Comparison of ENCODE assay signal across 31 cellular contexts in genomic region chr1:43857163-43857562, GRCh38.
"Had no signal": no experiment of that assay in that cellular context is flagged by ENCODE, and none has a peak within 500 bp of the region (broad histone marks: within the 10 kb centered on the region; RNA-seq: fewer than 3 reads in every experiment).

No MANE protein-coding gene starts in this region.

- H3K4me3 Mint-ChIP-seq: activated CD4-positive, alpha-beta memory T cell treated with anti-CD3 and anti-CD28 coated beads for 36 hours; activated CD4-positive, alpha-beta T cell treated with anti-CD3 and anti-CD28 coated beads for 36 hours; activated CD4-positive, alpha-beta T cell treated with anti-CD3 and anti-CD28 coated beads, Interleukin-2, amount 10 ng/mL, durations not matched to agents 24 days and 14 days; activated CD8-positive, alpha-beta memory T cell treated with anti-CD3 and anti-CD28 coated beads, Interleukin-2, amount 10 ng/mL, durations not matched to agents 7 days and 5 days; activated CD8-positive, alpha-beta T cell treated with anti-CD3 and anti-CD28 coated beads, Interleukin-2, amount 10 ng/mL, durations not matched to agents 7 days and 5 days; activated naive CD4-positive, alpha-beta T cell treated with anti-CD3 and anti-CD28 coated beads for 36 hours; activated naive CD4-positive, alpha-beta T cell treated with anti-CD3 and anti-CD28 coated beads, Interleukin-2, amount 50 U/mL, for 24 hours; activated naive CD8-positive, alpha-beta T cell treated with anti-CD3 and anti-CD28 coated beads for 36 hours; activated naive CD8-positive, alpha-beta T cell treated with anti-CD3 and anti-CD28 coated beads, Interleukin-2, amount 50 U/mL, for 24 hours; activated T-helper 1 cell treated with anti-CD3 and anti-CD28 coated beads, Interleukin-12 subunit alpha, Interleukin-12 subunit beta, Interleukin-2, Interleukin-4 antibody, amounts not matched to agents 30 ng/mL and 10 ng/mL and 1 ng/mL, durations not matched to agents 14 hours and 24 hours and 36 hours had no signal

- H3K27ac ChIP-seq: adrenal gland, body of pancreas, colonic mucosa had no signal

- H3K27me3 Mint-ChIP-seq: activated CD4-positive, alpha-beta memory T cell treated with anti-CD3 and anti-CD28 coated beads for 36 hours; activated CD4-positive, alpha-beta T cell treated with anti-CD3 and anti-CD28 coated beads for 36 hours; activated CD4-positive, alpha-beta T cell treated with anti-CD3 and anti-CD28 coated beads, Interleukin-2, amount 10 ng/mL, durations not matched to agents 24 days and 14 days; activated CD8-positive, alpha-beta memory T cell treated with anti-CD3 and anti-CD28 coated beads, Interleukin-2, amount 10 ng/mL, durations not matched to agents 7 days and 5 days; activated naive CD4-positive, alpha-beta T cell treated with anti-CD3 and anti-CD28 coated beads, Interleukin-2, amount 50 U/mL, for 24 hours; activated naive CD8-positive, alpha-beta T cell treated with anti-CD3 and anti-CD28 coated beads for 36 hours; activated naive CD8-positive, alpha-beta T cell treated with anti-CD3 and anti-CD28 coated beads, Interleukin-2, amount 50 U/mL, for 24 hours had no signal

- H3K4me3 ChIP-seq: adrenal gland, body of pancreas, colonic mucosa, gastrocnemius medialis had no signal

- DNase-seq: activated CD4-positive, alpha-beta memory T cell treated with anti-CD3 and anti-CD28 coated beads for 36 hours; activated CD4-positive, alpha-beta T cell treated with anti-CD3 and anti-CD28 coated beads for 36 hours; activated CD4-positive, alpha-beta T cell treated with anti-CD3 and anti-CD28 coated beads, Interleukin-2, amount 10 ng/mL, durations not matched to agents 24 days and 14 days; activated CD4-positive, CD25-positive, alpha-beta regulatory T cell; activated CD4-positive, CD25-positive, alpha-beta regulatory T cell treated with anti-CD3 and anti-CD28 coated beads, Interleukin-2, amount 50 U/mL, for 72 hours; activated CD8-positive, alpha-beta memory T cell treated with anti-CD3 and anti-CD28 coated beads, Interleukin-2, amount 10 ng/mL, durations not matched to agents 7 days and 5 days; activated CD8-positive, alpha-beta memory T cell treated with anti-CD3 and anti-CD28 coated beads, Interleukin-2, amount 50 U/mL, for 4 hours; activated CD8-positive, alpha-beta T cell treated with anti-CD3 and anti-CD28 coated beads, Interleukin-2, amount 10 ng/mL, durations not matched to agents 7 days and 5 days; activated effector memory CD4-positive, alpha-beta T cell treated with anti-CD3 and anti-CD28 coated beads, Interleukin-2, amount 50 U/mL, for 16 hours; activated naive CD4-positive, alpha-beta T cell treated with anti-CD3 and anti-CD28 coated beads for 36 hours; activated naive CD8-positive, alpha-beta T cell treated with anti-CD3 and anti-CD28 coated beads for 36 hours; activated naive CD8-positive, alpha-beta T cell treated with anti-CD3 and anti-CD28 coated beads, Interleukin-2, amount 50 U/mL, for 24 hours; activated T-cell treated with anti-CD3 and anti-CD28 coated beads, Interleukin-2, amount 50 U/mL, for 1 hour; activated T-cell treated with anti-CD3 and anti-CD28 coated beads, Interleukin-2, amount 50 U/mL, for 48 hours; adrenal gland; amygdala; aorta; body of pancreas; caudate nucleus; cerebellar nuclear complex; colonic mucosa; effector CD8-positive, alpha-beta T cell; foreskin fibroblast; gastrocnemius medialis; glutamatergic neuron; T-helper 2 cell had no signal

- H3K27me3 ChIP-seq: adrenal gland, body of pancreas, colonic mucosa, gastrocnemius medialis had no signal

- H3K9me3 Mint-ChIP-seq: activated CD4-positive, alpha-beta memory T cell treated with anti-CD3 and anti-CD28 coated beads for 36 hours; activated naive CD4-positive, alpha-beta T cell treated with anti-CD3 and anti-CD28 coated beads for 36 hours; activated naive CD4-positive, alpha-beta T cell treated with anti-CD3 and anti-CD28 coated beads, Interleukin-2, amount 50 U/mL, for 24 hours; activated naive CD8-positive, alpha-beta T cell treated with anti-CD3 and anti-CD28 coated beads for 36 hours; activated naive CD8-positive, alpha-beta T cell treated with anti-CD3 and anti-CD28 coated beads, Interleukin-2, amount 50 U/mL, for 24 hours; activated T-helper 1 cell treated with anti-CD3 and anti-CD28 coated beads, Interleukin-12 subunit alpha, Interleukin-12 subunit beta, Interleukin-2, Interleukin-4 antibody, amounts not matched to agents 30 ng/mL and 10 ng/mL and 1 ng/mL, durations not matched to agents 14 hours and 24 hours and 36 hours; activated T-helper 2 cell treated with anti-CD3 and anti-CD28 coated beads, Interferon-gamma antibody, Interleukin-2, Interleukin-4, amounts not matched to agents 10 μg/mL and 5 μg/mL and 100 μg/mL, durations not matched to agents 14 hours and 24 hours and 36 hours had no signal

- H3K27ac Mint-ChIP-seq: activated CD4-positive, alpha-beta memory T cell treated with anti-CD3 and anti-CD28 coated beads for 36 hours; activated CD4-positive, alpha-beta T cell treated with anti-CD3 and anti-CD28 coated beads for 36 hours; activated CD4-positive, alpha-beta T cell treated with anti-CD3 and anti-CD28 coated beads, Interleukin-2, amount 10 ng/mL, durations not matched to agents 24 days and 14 days; activated CD8-positive, alpha-beta memory T cell treated with anti-CD3 and anti-CD28 coated beads, Interleukin-2, amount 10 ng/mL, durations not matched to agents 7 days and 5 days; activated CD8-positive, alpha-beta T cell treated with anti-CD3 and anti-CD28 coated beads, Interleukin-2, amount 10 ng/mL, durations not matched to agents 7 days and 5 days; activated naive CD4-positive, alpha-beta T cell treated with anti-CD3 and anti-CD28 coated beads for 36 hours; activated naive CD8-positive, alpha-beta T cell treated with anti-CD3 and anti-CD28 coated beads for 36 hours; activated naive CD8-positive, alpha-beta T cell treated with anti-CD3 and anti-CD28 coated beads, Interleukin-2, amount 50 U/mL, for 24 hours; activated T-helper 1 cell treated with anti-CD3 and anti-CD28 coated beads, Interleukin-12 subunit alpha, Interleukin-12 subunit beta, Interleukin-2, Interleukin-4 antibody, amounts not matched to agents 30 ng/mL and 10 ng/mL and 1 ng/mL, durations not matched to agents 14 hours and 24 hours and 36 hours; activated T-helper 2 cell treated with anti-CD3 and anti-CD28 coated beads, Interferon-gamma antibody, Interleukin-2, Interleukin-4, amounts not matched to agents 10 μg/mL and 5 μg/mL and 100 μg/mL, durations not matched to agents 14 hours and 24 hours and 36 hours had no signal

- H3K9me3 ChIP-seq: adrenal gland, body of pancreas, colonic mucosa, gastrocnemius medialis had no signal

- H3K4me1 Mint-ChIP-seq: activated CD4-positive, alpha-beta T cell treated with anti-CD3 and anti-CD28 coated beads for 36 hours had no signal

- H3K4me1 ChIP-seq: body of pancreas had no signal

- FAIRE-seq: endometrium had no signal

- ATAC-seq: activated CD4-positive, alpha-beta T cell treated with anti-CD3 and anti-CD28 coated beads for 36 hours; activated CD8-positive, alpha-beta memory T cell treated with anti-CD3 and anti-CD28 coated beads, Interleukin-2, amount 10 ng/mL, durations not matched to agents 7 days and 5 days; activated CD8-positive, alpha-beta T cell treated with anti-CD3 and anti-CD28 coated beads, Interleukin-2, amount 10 ng/mL, durations not matched to agents 7 days and 5 days; activated naive CD8-positive, alpha-beta T cell treated with anti-CD3 and anti-CD28 coated beads, Interleukin-2, amount 50 U/mL, for 24 hours; body of pancreas; esophagus mucosa; gastrocnemius medialis had no signal

- H3K36me3 ChIP-seq: adrenal gland, colonic mucosa, gastrocnemius medialis had no signal
